In the genomic region with DNA sequence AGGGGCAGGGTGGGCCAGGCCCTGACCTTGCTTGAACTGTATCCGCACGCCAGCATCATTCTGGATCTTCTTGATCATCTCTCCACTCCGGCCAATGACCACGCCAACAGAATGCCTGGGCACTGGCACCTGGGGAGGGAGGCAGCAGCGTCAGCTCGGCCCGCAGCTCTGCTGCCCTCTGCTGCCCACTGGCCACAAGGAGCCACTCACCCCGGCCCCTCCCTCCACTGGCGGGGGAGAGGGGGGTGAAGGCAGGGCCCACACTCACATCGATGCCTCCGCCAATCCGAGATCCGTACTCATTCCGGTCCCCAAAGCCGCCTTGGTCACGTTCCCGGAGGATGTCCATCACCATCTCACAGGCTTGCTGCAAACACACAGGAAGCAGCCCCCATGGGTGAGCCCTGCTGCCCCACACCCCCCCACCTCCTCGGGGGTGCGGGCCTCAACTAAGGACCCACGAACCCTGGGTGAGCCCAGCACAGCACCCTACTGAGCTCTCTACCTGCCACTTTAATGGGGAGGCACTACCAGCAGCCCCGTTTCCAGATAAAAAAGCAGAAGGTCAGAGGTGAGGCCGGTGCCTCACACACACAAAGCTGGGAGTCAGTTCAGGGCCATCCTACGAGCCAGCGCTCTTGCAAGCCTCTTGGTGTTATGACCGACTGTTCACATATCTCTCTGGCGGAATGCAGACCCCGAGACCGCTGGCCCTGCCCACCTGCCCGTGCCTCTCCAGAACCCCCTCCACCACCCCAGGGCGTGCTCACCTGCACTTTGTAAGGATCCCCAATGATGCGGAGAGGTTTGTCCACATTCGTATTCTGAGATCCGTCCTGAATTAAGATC, we compare ENCODE assay signal across 11 cellular contexts. TPM values are rescaled to one million over a fixed set of nuclear protein-coding genes. Genes with fewer than 3 reads are reported as not detected.
DNase-seq lines count a peak whose midpoint lies in the region; ATAC-seq, FAIRE-seq and TF ChIP-seq lines count a peak whose summit lies in the region.
"Had no signal": no experiment of that assay in that cellular context is flagged by ENCODE, and none has a peak within 500 bp of the region (broad histone marks: within the 10 kb centered on the region; RNA-seq: fewer than 3 reads in every experiment).

No MANE protein-coding gene starts in this region.

- no peak overlapping the region for H3K4me3 Mint-ChIP-seq in activated CD8-positive, alpha-beta memory T cell treated with anti-CD3 and anti-CD28 coated beads, Interleukin-2, amount 10 ng/mL, durations not matched to agents 7 days and 5 days
- H3K4me3 Mint-ChIP-seq: T-helper 2 cell treated with Interferon-gamma antibody and Interleukin-4, amounts not matched to agents 5 μg/mL and 100 μg/mL, for 36 hours had no signal

- no peaks in the 10 kb centered on the region for H3K9me3 Mint-ChIP-seq in activated CD8-positive, alpha-beta memory T cell treated with anti-CD3 and anti-CD28 coated beads, Interleukin-2, amount 10 ng/mL, durations not matched to agents 7 days and 5 days (ENCODE audit: low read depth)
- H3K9me3 Mint-ChIP-seq: CD4-positive, CD25-positive, alpha-beta regulatory T cell; T-helper 2 cell treated with Interferon-gamma antibody and Interleukin-4, amounts not matched to agents 5 μg/mL and 100 μg/mL, for 36 hours had no signal

- no peak overlapping the region for H3K27ac Mint-ChIP-seq in activated CD8-positive, alpha-beta memory T cell treated with anti-CD3 and anti-CD28 coated beads, Interleukin-2, amount 10 ng/mL, durations not matched to agents 7 days and 5 days
- H3K27ac Mint-ChIP-seq: CD4-positive, CD25-positive, alpha-beta regulatory T cell; T-helper 2 cell treated with Interferon-gamma antibody and Interleukin-4, amounts not matched to agents 5 μg/mL and 100 μg/mL, for 36 hours had no signal

- peaks cover 40% of the 10 kb centered on the region for H3K36me3 Mint-ChIP-seq in activated CD8-positive, alpha-beta memory T cell treated with anti-CD3 and anti-CD28 coated beads, Interleukin-2, amount 10 ng/mL, durations not matched to agents 7 days and 5 days

- FAIRE-seq in HTR-8/SVneo (lab: Jason Lieb, UNC), result peak; percentile 28

- peaks cover 15% of the 10 kb centered on the region for H3K4me1 Mint-ChIP-seq in activated CD8-positive, alpha-beta memory T cell treated with anti-CD3 and anti-CD28 coated beads, Interleukin-2, amount 10 ng/mL, durations not matched to agents 7 days and 5 days

- peak; percentile 57 for TF ChIP-seq CTCF in 22Rv1 (IDR thresholded peaks at IDR 0.05)

- CTCF ChIA-PET in activated CD8-positive, alpha-beta memory T cell treated with anti-CD3 and anti-CD28 coated beads, Interleukin-2, amount 10 ng/mL, durations not matched to agents 7 days and 5 days (lab: Charles Lee), result interaction anchor here (1.1 kb wide), 1 partner anchor 64 kb away, joined by 3 read pairs; a partner anchor contains a TSS

- ATAC-seq in left lobe of liver (peak; percentile 72), HG02981 (IDR thresholded peaks at IDR 0.05; ENCODE audit: unreplicated experiment) (no peak)
- ATAC-seq in activated CD8-positive, alpha-beta memory T cell treated with anti-CD3 and anti-CD28 coated beads, Interleukin-2, amount 10 ng/mL, durations not matched to agents 7 days and 5 days, result no peak

- H3K27me3 Mint-ChIP-seq in activated CD8-positive, alpha-beta memory T cell treated with anti-CD3 and anti-CD28 coated beads, Interleukin-2, amount 10 ng/mL, durations not matched to agents 7 days and 5 days, result no peaks in the 10 kb centered on the region
- H3K27me3 Mint-ChIP-seq: CD4-positive, CD25-positive, alpha-beta regulatory T cell had no signal

- no peak for DNase-seq in HTR-8/SVneo (ENCODE audit: insufficient read length, low spot score)
- peak; percentile 80 for DNase-seq in cerebellar cortex (ENCODE audit: low spot score)
- no peak for DNase-seq in left lobe of liver (ENCODE audit: low spot score)
- DNase-seq in foreskin melanocyte, result no peak
- no peak for DNase-seq in activated CD8-positive, alpha-beta memory T cell treated with anti-CD3 and anti-CD28 coated beads, Interleukin-2, amount 50 U/mL, for 4 hours
- DNase-seq in activated CD8-positive, alpha-beta memory T cell treated with anti-CD3 and anti-CD28 coated beads, Interleukin-2, amount 10 ng/mL, durations not matched to agents 7 days and 5 days, result no peak
- DNase-seq: CD4-positive, CD25-positive, alpha-beta regulatory T cell; trophoblast cell had no signal

- no peak overlapping the region for H3K27ac ChIP-seq in 22Rv1

RNA-seq across cellular contexts. Expression of a gene that starts 6.7 kb away (rescaled TPM):
- 75.1 TPM for total RNA-seq in left lobe of liver
- total RNA-seq in activated CD8-positive, alpha-beta memory T cell treated with anti-CD3 and anti-CD28 coated beads, Interleukin-2, amount 10 ng/mL, durations not matched to agents 7 days and 5 days, result 100 to 1,000 TPM; 341 to 364 TPM

RNA-seq across cellular contexts. Expression of a gene that starts 15.6 kb away (rescaled TPM):
- total RNA-seq in left lobe of liver, result 0.18 TPM
- under 1 TPM; 0.44 to 0.52 TPM for total RNA-seq in activated CD8-positive, alpha-beta memory T cell treated with anti-CD3 and anti-CD28 coated beads, Interleukin-2, amount 10 ng/mL, durations not matched to agents 7 days and 5 days

RNA-seq across cellular contexts. Expression of a gene that starts 25.0 kb away (rescaled TPM):
- total RNA-seq in left lobe of liver, result 18.7 TPM
- total RNA-seq in activated CD8-positive, alpha-beta memory T cell treated with anti-CD3 and anti-CD28 coated beads, Interleukin-2, amount 10 ng/mL, durations not matched to agents 7 days and 5 days, result 10 to 100 TPM; 64.7 to 77.4 TPM

RNA-seq across cellular contexts. Expression of a gene that starts 41.7 kb away (rescaled TPM):
- total RNA-seq in left lobe of liver, result 40.3 TPM
- 10 to 100 TPM; 25.2 to 27.9 TPM for total RNA-seq in activated CD8-positive, alpha-beta memory T cell treated with anti-CD3 and anti-CD28 coated beads, Interleukin-2, amount 10 ng/mL, durations not matched to agents 7 days and 5 days

RNA-seq across cellular contexts. Expression of a gene that starts 42.2 kb away (rescaled TPM):
- total RNA-seq in left lobe of liver, result 1.3 TPM
- total RNA-seq in activated CD8-positive, alpha-beta memory T cell treated with anti-CD3 and anti-CD28 coated beads, Interleukin-2, amount 10 ng/mL, durations not matched to agents 7 days and 5 days, result 1 to 10 TPM; 1.8 to 2.6 TPM
